8 cellular contexts compared by ENCODE assay signal in genomic region chr19:36573948-36574726, GRCh38. TPM values are rescaled to one million over a fixed set of nuclear protein-coding genes. Genes with fewer than 3 reads are reported as not detected.
A peak's percentile ranks its signal among the peaks of the same experiment; 100 is the strongest.
DNase-seq lines count a peak whose midpoint lies in the region; ATAC-seq and TF ChIP-seq lines count a peak whose summit lies in the region.

No MANE protein-coding gene starts in this region.

- H3K9me3 ChIP-seq in DOHH2 (ENCODE audit: control insufficient read depth, insufficient read depth, low read length) (peaks cover 20% of the 10 kb centered on the region), body of pancreas (peaks cover 0 to 8% (median 0%) of the 10 kb centered on the region in 3 donors)

- DNase-seq in HPDE6-E6E7 (ENCODE audit: extremely low spot score) (peak; percentile 23), body of pancreas (peak in 3 of 4 donors; percentile 20 to 51 (median 35)), kidney glomerular epithelial cell (lab: John Stamatoyannopoulos, UW) (peak; percentile 34), superior temporal gyrus (ENCODE audit: extremely low spot score) (peak; percentile 14), cerebellum (ENCODE audit: low spot score) (no peak), 8988T (no peak)
- DNase-seq in stimulated activated CD4-positive, alpha-beta T cell treated with anti-CD3 and anti-CD28 coated beads, Interleukin-2, amount 100 ng/mL, for 48 hours, result no peak

- no peaks in the 10 kb centered on the region for H4K20me1 ChIP-seq in DOHH2 (ENCODE audit: control insufficient read depth, insufficient read depth, low read depth, low read length)

- peak; percentile 24 for ATAC-seq in body of pancreas

- 0 out of 2 replicates have a peak overlapping the region, but pooled peaks have one; percentile 22 for H3K27ac ChIP-seq in DOHH2 (ENCODE audit: low read depth, low read length)
- H3K27ac ChIP-seq in body of pancreas, result peak overlapping the region; percentile 52 to 87 (median 82)

- no peaks in the 10 kb centered on the region for H3K9me2 ChIP-seq in DOHH2 (replicated peaks; ENCODE audit: control insufficient read depth, low read length)

- H3K27me3 ChIP-seq in DOHH2 (ENCODE audit: control insufficient read depth, low read length), result no peaks in the 10 kb centered on the region
- no peaks in the 10 kb centered on the region for H3K27me3 ChIP-seq in body of pancreas

- intact Hi-C loops in body of pancreas (cut with DNase I), result no loop called here

- peak overlapping the region; percentile 97 for H3K4me2 ChIP-seq in DOHH2 (ENCODE audit: low read length)

- H3K4me1 ChIP-seq in DOHH2 (ENCODE audit: control insufficient read depth, low read length), result peaks cover 16% of the 10 kb centered on the region
- H3K4me1 ChIP-seq in body of pancreas, result peaks cover 16% of the 10 kb centered on the region

- H3K79me2 ChIP-seq in DOHH2 (ENCODE audit: control insufficient read depth, low read length), result peaks cover 12% of the 10 kb centered on the region

- H3F3A ChIP-seq in DOHH2 (ENCODE audit: control insufficient read depth, insufficient read depth), result no peaks in the 10 kb centered on the region

- 10 to 16% methylated on average over 14 to 15 of the region's 15 CpGs for WGBS in body of pancreas, 2 donors

- peak overlapping the region; percentile 99 for H3K4me3 ChIP-seq in DOHH2 (ENCODE audit: low read length)
- peak overlapping the region; percentile 52 to 92 for H3K4me3 ChIP-seq in body of pancreas

- no peak for TF ChIP-seq CTCF in DOHH2 (IDR thresholded peaks at IDR 0.05; ENCODE audit: low read depth, low read length, poor library complexity, severe bottlenecking)
- TF ChIP-seq CTCF in body of pancreas (IDR thresholded peaks at IDR 0.05), result no peak

- no peak for TF ChIP-seq POLR2A in body of pancreas (IDR thresholded peaks at IDR 0.05)

- H3K36me3 ChIP-seq in DOHH2 (ENCODE audit: control insufficient read depth, low read length), result peaks cover 16% of the 10 kb centered on the region
- H3K36me3 ChIP-seq in body of pancreas (replicated peaks in 1 of 2; ENCODE audit: insufficient read depth in 1 of 2, low read depth in 2 of 2), result peaks cover 7 to 15% of the 10 kb centered on the region in 2 donors

RNA-seq across cellular contexts. Expression of gene ZNF529, which starts 1.0 kb away (rescaled TPM):
- total RNA-seq in body of pancreas, result 1 to 10 TPM; 3.3 to 7.0 TPM
- total RNA-seq in cerebellum, result 41.0 TPM

RNA-seq across cellular contexts. Expression of gene ZNF382, which starts 31.0 kb away (rescaled TPM):
- total RNA-seq in body of pancreas (1 to 10 TPM; 3.1 to 6.3 TPM), cerebellum (87.1 TPM)

RNA-seq across cellular contexts. Expression of gene ZNF260, which starts 46.1 kb away (rescaled TPM):
- 10 to 100 TPM in 1 of 2 donors, 1 to 10 TPM in 1; 3.0 to 16.3 TPM for total RNA-seq in body of pancreas
- total RNA-seq in cerebellum, result 53.4 TPM

Comparison
In these comparisons a context has a peak if more than half of its experiments do, and no peak if none do; other contexts are left out.
1. DNase-seq: peak in HPDE6-E6E7 (single experiment), body of pancreas (3 of 4), kidney glomerular epithelial cell (single experiment) and superior temporal gyrus (single experiment); none in cerebellum (single experiment), 8988T (single experiment) and stimulated activated CD4-positive, alpha-beta T cell treated with anti-CD3 and anti-CD28 coated beads, Interleukin-2, amount 100 ng/mL, for 48 hours (0 of 2).
2. RNA of gene ZNF382, which starts 31.0 kb away (total RNA-seq): 87.1 TPM in cerebellum (single experiment); 3.1 to 6.3 TPM in body of pancreas; every median in the first group is over 10 times any median in the second.